In the genomic region with DNA sequence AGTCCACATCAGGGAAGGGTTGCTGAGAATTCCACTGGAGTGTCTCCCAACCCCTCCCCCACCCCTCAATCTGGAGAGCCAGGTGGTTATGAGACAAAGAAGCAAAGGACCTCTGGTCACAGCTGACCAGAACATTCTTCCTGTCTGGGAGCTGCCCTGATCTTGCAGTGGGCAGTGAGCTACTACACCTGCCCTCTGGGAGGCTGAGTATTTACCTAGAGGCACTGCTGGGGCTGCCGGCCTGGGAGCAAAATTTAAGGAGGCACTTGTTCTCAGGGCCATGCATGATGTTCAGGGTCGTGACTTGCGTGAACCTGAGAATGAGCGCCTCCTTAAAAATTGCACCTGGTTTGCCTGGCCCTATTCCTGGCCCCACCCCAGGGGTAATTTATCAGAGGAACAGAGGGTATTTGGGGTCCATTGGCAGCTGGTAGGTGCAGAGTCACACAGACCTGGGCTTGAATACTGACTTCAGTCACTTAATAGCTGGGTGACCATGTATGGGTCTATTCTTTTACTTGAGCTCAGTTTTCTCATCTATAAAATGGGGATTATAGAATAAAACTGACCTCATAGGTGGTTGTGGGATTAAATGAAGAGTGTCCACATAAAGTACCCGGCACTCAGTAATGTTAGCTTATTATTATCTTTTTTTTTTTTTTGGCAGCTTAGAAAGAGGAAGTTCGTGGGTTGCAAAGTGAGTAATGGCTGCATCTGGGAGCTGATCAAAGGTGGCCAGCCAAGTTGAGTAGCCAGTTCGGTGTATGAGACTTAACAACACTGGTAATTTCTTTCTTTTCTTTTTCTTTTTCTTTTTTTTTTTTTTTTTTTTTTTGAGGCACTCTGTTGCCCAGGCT, we compare ENCODE assay signal across 8 cellular contexts.
DNase-seq lines count a peak whose midpoint lies in the region; ATAC-seq and TF ChIP-seq lines count a peak whose summit lies in the region.
"Had no signal": no experiment of that assay in that cellular context is flagged by ENCODE, and none has a peak within 500 bp of the region (broad histone marks: within the 10 kb centered on the region; RNA-seq: fewer than 3 reads in every experiment).

No MANE protein-coding gene starts in this region.

- intact Hi-C loops in activated CD8-positive, alpha-beta T cell treated with anti-CD3 and anti-CD28 coated beads for 36 hours (cut with micrococcal nuclease): no loop called here
- intact Hi-C loops in naive thymus-derived CD4-positive, alpha-beta T cell (cut with micrococcal nuclease): no loop called here
- intact Hi-C loops in sciatic nerve (cut with DNase I): no loop called here

- ATAC-seq in activated CD8-positive, alpha-beta T cell treated with anti-CD3 and anti-CD28 coated beads for 36 hours: no peak
- peak; percentile 63 for ATAC-seq in naive thymus-derived CD4-positive, alpha-beta T cell
- ATAC-seq in HG03457 (IDR thresholded peaks at IDR 0.05; ENCODE audit: unreplicated experiment) (no peak), sciatic nerve (no peak), HG02763 (IDR thresholded peaks at IDR 0.05; ENCODE audit: unreplicated experiment) (no peak)

- POLR2A ChIA-PET in activated CD8-positive, alpha-beta T cell treated with anti-CD3 and anti-CD28 coated beads for 36 hours (lab: Charles Lee): no interaction called here
- POLR2A ChIA-PET in naive thymus-derived CD4-positive, alpha-beta T cell (lab: Charles Lee): interaction anchor here (0.5 kb wide), 1 partner anchor 62 kb away, joined by 3 read pairs; no protein-coding TSS in a partner anchor

- CTCF ChIA-PET in activated CD8-positive, alpha-beta T cell treated with anti-CD3 and anti-CD28 coated beads for 36 hours (lab: Charles Lee): no interaction called here
- CTCF ChIA-PET in naive thymus-derived CD4-positive, alpha-beta T cell (lab: Charles Lee): no interaction called here

- H3K27ac ChIP-seq in naive thymus-derived CD4-positive, alpha-beta T cell (ENCODE audit: low read depth, low read length): no peak overlapping the region

- no peaks in the 10 kb centered on the region for H3K36me3 ChIP-seq in naive thymus-derived CD4-positive, alpha-beta T cell (ENCODE audit: control insufficient read depth in 2 of 3, insufficient read depth in 3 of 3, low read length in 3 of 3)

- H3K9me3 ChIP-seq in naive thymus-derived CD4-positive, alpha-beta T cell (ENCODE audit: control insufficient read depth in 2 of 3, low read length in 3 of 3): no peaks in the 10 kb centered on the region

- H3K9me3 Mint-ChIP-seq in activated CD8-positive, alpha-beta T cell treated with anti-CD3 and anti-CD28 coated beads for 36 hours: no peaks in the 10 kb centered on the region
- no peaks in the 10 kb centered on the region for H3K9me3 Mint-ChIP-seq in naive thymus-derived CD4-positive, alpha-beta T cell

- H3K27me3 Mint-ChIP-seq in activated CD8-positive, alpha-beta T cell treated with anti-CD3 and anti-CD28 coated beads for 36 hours: peaks cover 2% of the 10 kb centered on the region
- H3K27me3 Mint-ChIP-seq in naive thymus-derived CD4-positive, alpha-beta T cell: peaks cover 0 to 7% (median 0%) of the 10 kb centered on the region in 5 donors

- no peaks in the 10 kb centered on the region for H3K36me3 Mint-ChIP-seq in activated CD8-positive, alpha-beta T cell treated with anti-CD3 and anti-CD28 coated beads for 36 hours (ENCODE audit: low read depth)
- no peaks in the 10 kb centered on the region for H3K36me3 Mint-ChIP-seq in naive thymus-derived CD4-positive, alpha-beta T cell

- H3K4me1 Mint-ChIP-seq in activated CD8-positive, alpha-beta T cell treated with anti-CD3 and anti-CD28 coated beads for 36 hours (ENCODE audit: low read depth): no peaks in the 10 kb centered on the region
- H3K4me1 Mint-ChIP-seq in naive thymus-derived CD4-positive, alpha-beta T cell: peaks cover 0 to 16% (median 4%) of the 10 kb centered on the region in 7 donors

- DNase-seq in GM13976 (ENCODE audit: low spot score) (peak; percentile 81), MV-4-11 (lab: John Stamatoyannopoulos, UW) (peak; percentile 87), sciatic nerve (ENCODE audit: low spot score) (no peak)
- peak; percentile 17 for DNase-seq in activated CD8-positive, alpha-beta T cell treated with anti-CD3 and anti-CD28 coated beads for 36 hours
- no peak for DNase-seq in naive thymus-derived CD4-positive, alpha-beta T cell
- DNase-seq: activated T-cell treated with anti-CD3 and anti-CD28 coated beads, Interleukin-2, amount 50 U/mL, for 48 hours had no signal

- H3K27ac Mint-ChIP-seq in activated CD8-positive, alpha-beta T cell treated with anti-CD3 and anti-CD28 coated beads for 36 hours: no peak overlapping the region
- no peak overlapping the region for H3K27ac Mint-ChIP-seq in naive thymus-derived CD4-positive, alpha-beta T cell

- in situ Hi-C loops in GM13976 (cut with MboI; ENCODE audit: low sequenced_read_pairs, unreplicated experiment): no loop called here

- H3K4me3 ChIP-seq in naive thymus-derived CD4-positive, alpha-beta T cell (ENCODE audit: low read length): no peak overlapping the region

- H3K4me3 Mint-ChIP-seq in activated CD8-positive, alpha-beta T cell treated with anti-CD3 and anti-CD28 coated beads for 36 hours: no peak overlapping the region
- H3K4me3 Mint-ChIP-seq in naive thymus-derived CD4-positive, alpha-beta T cell: no peak overlapping the region

- no peaks in the 10 kb centered on the region for H3K27me3 ChIP-seq in naive thymus-derived CD4-positive, alpha-beta T cell (ENCODE audit: control insufficient read depth in 2 of 2, insufficient read depth in 2 of 2, low read length in 2 of 2)

- H3K4me1 ChIP-seq in naive thymus-derived CD4-positive, alpha-beta T cell (ENCODE audit: control insufficient read depth in 2 of 2, insufficient read depth in 2 of 2, low read length in 2 of 2): no peaks in the 10 kb centered on the region

- TF ChIP-seq CTCF in GM13976 (IDR thresholded peaks at IDR 0.05; ENCODE audit: borderline replicate concordance, control extremely low read depth, extremely low read depth, insufficient read depth, missing control alignments): no peak
- no peak for TF ChIP-seq CTCF in activated CD8-positive, alpha-beta T cell treated with anti-CD3 and anti-CD28 coated beads for 36 hours (IDR thresholded peaks at IDR 0.05)

Comparison
In these comparisons a context has a peak if more than half of its experiments do, and no peak if none do; other contexts are left out.
1. DNase-seq: peak in GM13976 (single experiment), MV-4-11 (single experiment) and activated CD8-positive, alpha-beta T cell treated with anti-CD3 and anti-CD28 coated beads for 36 hours (single experiment); none in naive thymus-derived CD4-positive, alpha-beta T cell (0 of 9) and sciatic nerve (single experiment).